In the genomic region with DNA sequence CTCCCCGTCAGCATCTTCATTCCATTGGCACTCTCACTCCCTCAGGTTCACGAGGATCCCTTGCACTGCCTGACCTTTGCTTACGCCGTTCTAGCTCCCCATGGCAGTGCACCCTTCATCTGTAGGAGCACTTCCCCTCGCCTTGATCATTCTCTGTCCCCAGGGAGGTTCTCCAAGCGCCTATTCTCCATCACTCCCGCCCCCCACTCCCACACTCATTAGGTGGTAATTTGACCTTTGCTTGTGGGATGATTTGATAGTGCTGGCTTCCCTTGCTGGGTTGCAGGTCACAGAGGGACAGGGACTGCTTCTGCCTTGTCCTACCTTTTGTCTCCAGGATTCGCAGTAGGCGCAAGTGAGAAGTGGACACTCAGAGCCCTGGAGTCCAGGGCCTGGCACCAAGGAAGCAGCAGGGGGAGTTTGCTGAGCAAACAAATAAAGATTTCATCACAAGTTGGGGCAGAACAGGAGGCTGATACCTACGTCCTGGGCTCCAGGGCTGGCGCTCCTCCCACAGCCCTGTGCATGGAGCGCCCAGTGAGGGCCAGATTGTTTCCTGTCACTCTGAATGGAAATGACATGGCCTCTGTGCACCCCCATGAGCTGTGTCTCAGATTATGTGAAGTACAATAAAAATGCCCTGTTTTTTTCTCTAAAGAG, we compare ENCODE assay signal across 1 cellular context.
TF ChIP-seq lines count a peak whose summit lies in the region.

No MANE protein-coding gene starts in this region.

TF ChIP-seq in HepG2, 621 proteins besides CTCF, POLR2A, EP300 and RAD21 (continued from another document):
- TF ChIP-seq PATZ1 (CRISPR knock-in tag; IDR thresholded peaks at IDR 0.05) (peak; percentile 42; the same call in 1 of the 2 replicates), ZNF12 (CRISPR knock-in tag; IDR thresholded peaks at IDR 0.05) (peak; percentile 68; the same call in 1 of the 2 replicates), GPN1 (CRISPR knock-in tag; IDR thresholded peaks at IDR 0.05; ENCODE audit: borderline replicate concordance) (no peak), GTF2F1 (IDR thresholded peaks at IDR 0.05; ENCODE audit: low read length) (no peak), YEATS2 (CRISPR knock-in tag; IDR thresholded peaks at IDR 0.05; ENCODE audit: borderline replicate concordance) (no peak), CEBPG (CRISPR knock-in tag; IDR thresholded peaks at IDR 0.05) (0 out of 2 replicates have a peak, but pooled peaks have one; percentile 53), ETV5 (CRISPR knock-in tag; IDR thresholded peaks at IDR 0.05; ENCODE audit: borderline replicate concordance) (peak; percentile 22; the same call in 1 of the 2 replicates)
- TF ChIP-seq, protein P1, sequence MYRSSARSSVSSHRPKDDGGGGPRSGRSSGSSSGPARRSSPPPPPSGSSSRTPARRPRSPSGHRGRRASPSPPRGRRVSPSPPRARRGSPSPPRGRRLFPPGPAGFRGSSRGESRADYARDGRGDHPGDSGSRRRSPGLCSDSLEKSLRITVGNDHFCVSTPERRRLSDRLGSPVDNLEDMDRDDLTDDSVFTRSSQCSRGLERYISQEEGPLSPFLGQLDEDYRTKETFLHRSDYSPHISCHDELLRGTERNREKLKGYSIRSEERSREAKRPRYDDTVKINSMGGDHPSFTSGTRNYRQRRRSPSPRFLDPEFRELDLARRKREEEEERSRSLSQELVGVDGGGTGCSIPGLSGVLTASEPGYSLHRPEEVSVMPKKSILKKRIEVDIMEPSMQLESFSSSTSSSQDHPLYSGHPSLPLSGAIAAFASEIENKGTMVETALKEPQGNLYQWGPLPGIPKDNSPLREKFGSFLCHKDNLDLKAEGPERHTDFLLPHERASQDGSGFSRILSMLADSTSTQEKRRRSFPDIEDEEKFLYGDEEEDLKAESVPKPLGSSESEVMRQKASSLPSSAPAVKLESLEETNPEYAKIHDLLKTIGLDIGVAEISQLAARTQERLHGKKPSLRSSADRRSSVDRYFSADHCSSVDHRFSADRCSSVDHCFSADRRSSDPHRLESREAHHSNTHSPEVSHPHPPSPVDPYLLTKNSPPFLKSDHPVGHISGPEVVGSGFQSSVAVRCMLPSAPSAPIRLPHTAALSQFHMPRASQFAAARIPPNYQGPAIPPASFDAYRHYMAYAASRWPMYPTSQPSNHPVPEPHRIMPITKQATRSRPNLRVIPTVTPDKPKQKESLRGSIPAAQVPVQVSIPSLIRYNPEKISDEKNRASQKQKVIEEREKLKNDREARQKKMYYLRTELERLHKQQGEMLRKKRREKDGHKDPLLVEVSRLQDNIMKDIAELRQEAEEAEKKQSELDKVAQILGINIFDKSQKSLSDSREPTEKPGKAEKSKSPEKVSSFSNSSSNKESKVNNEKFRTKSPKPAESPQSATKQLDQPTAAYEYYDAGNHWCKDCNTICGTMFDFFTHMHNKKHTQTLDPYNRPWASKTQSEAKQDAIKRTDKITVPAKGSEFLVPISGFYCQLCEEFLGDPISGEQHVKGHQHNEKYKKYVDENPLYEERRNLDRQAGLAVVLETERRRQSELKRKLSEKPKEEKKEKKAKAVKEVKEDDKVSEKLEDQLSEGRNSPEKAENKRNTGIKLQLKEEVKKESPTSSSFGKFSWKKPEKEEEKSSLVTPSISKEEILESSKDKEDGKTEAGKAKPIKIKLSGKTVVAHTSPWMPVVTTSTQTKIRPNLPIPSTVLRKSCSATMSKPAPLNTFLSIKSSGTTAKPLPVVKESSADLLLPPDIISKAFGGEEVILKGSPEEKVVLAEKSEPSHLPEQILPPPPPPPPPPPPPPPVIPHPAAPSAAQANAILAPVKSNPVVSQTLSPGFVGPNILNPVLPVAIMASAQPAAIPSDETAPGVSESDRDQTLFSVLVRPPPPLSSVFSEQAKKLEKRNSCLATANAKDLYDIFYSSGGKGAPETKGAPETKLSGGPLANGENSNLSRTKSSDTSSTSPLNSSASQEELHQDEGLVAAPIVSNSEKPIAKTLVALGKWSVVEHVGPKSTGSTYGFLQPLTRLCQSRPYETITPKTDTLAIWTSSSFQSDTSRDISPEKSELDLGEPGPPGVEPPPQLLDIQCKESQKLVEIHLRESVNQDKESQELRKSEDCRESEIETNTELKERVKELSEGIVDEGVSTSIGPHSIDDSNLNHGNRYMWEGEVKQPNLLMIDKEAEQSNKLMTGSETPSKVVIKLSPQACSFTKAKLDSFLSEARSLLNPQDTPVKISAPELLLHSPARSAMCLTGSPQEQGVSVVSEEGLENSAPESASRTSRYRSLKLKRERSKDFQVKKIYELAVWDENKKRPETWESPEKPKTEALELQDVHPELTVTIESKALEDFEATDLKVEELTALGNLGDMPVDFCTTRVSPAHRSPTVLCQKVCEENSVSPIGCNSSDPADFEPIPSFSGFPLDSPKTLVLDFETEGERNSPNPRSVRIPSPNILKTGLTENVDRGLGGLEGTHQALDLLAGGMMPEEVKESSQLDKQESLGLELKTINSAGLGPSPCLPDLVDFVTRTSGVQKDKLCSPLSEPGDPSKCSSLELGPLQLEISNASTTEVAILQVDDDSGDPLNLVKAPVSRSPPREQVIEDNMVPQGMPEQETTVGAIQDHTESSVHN (CRISPR knock-in tag; IDR thresholded peaks at IDR 0.05): no peak
